ENCODE assay signal across 33 cellular contexts in the genomic region with DNA sequence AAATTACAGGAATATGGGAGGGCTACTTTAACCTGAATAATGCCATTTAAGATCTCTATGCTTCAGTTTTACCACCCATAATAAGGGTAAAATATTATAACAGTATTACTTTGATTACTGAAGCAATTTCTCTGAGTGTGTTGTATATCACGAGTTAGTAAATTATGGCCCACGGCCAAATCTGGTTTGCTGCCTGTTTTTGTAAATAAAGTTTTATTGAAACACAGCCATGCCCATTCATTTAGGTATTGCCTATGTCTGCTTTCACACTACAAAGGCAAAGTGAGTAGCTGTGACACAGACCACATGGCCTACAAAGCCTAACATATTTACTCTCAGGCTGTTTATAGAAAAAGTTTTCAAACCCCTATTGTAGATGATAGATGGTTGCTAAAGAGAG.
"Had no signal": no experiment of that assay in that cellular context is flagged by ENCODE, and none has a peak within 500 bp of the region (broad histone marks: within the 10 kb centered on the region; RNA-seq: fewer than 3 reads in every experiment).

No MANE protein-coding gene starts in this region.

- H3K4me3 ChIP-seq: adrenal gland, ascending aorta, cardiac muscle cell had no signal

- DNase-seq: activated B cell treated with CpG ODN at 0.5 μM for 24 hours; activated CD4-positive, alpha-beta memory T cell treated with anti-CD3 and anti-CD28 coated beads for 36 hours; activated CD4-positive, alpha-beta T cell treated with anti-CD3 and anti-CD28 coated beads for 4 hours; activated CD4-positive, alpha-beta T cell treated with anti-CD3 and anti-CD28 coated beads, Interleukin-2, amount 10 ng/mL, durations not matched to agents 24 days and 14 days; activated CD4-positive, alpha-beta T cell treated with anti-CD3 and anti-CD28 coated beads, Interleukin-2, amount 50 U/mL, for 1 hour; activated CD4-positive, alpha-beta T cell treated with anti-CD3 and anti-CD28 coated beads, Interleukin-2, amount 50 U/mL, for 4 hours; activated CD4-positive, CD25-positive, alpha-beta regulatory T cell treated with anti-CD3 and anti-CD28 coated beads, Interleukin-2, amount 50 U/mL, for 72 hours; activated CD8-positive, alpha-beta memory T cell treated with anti-CD3 and anti-CD28 coated beads, Interleukin-2, amount 50 U/mL, for 4 hours; activated CD8-positive, alpha-beta T cell treated with anti-CD3 and anti-CD28 coated beads for 36 hours; activated effector memory CD4-positive, alpha-beta T cell treated with anti-CD3 and anti-CD28 coated beads, Interleukin-2, amount 50 U/mL, for 16 hours; activated gamma-delta T cell treated with Interleukin-2 at 50 U/mL for 16 hours; activated naive CD4-positive, alpha-beta T cell; activated naive CD4-positive, alpha-beta T cell treated with anti-CD3 and anti-CD28 coated beads for 36 hours; activated naive CD4-positive, alpha-beta T cell treated with anti-CD3 and anti-CD28 coated beads, Interleukin-2, amount 50 U/mL, for 16 hours; activated naive CD8-positive, alpha-beta T cell treated with anti-CD3 and anti-CD28 coated beads for 36 hours; activated T-cell treated with anti-CD3 and anti-CD28 coated beads for 4 hours; activated T-cell treated with anti-CD3 and anti-CD28 coated beads, Interleukin-2, amount 50 U/mL, for 1 hour; activated T-cell treated with anti-CD3 and anti-CD28 coated beads, Interleukin-2, amount 50 U/mL, for 4 hours; activated T-cell treated with anti-CD3 and anti-CD28 coated beads, Interleukin-2, amount 50 U/mL, for 72 hours; adrenal gland; amygdala; anterior cingulate cortex; caudate nucleus; cerebellar nuclear complex; T-helper 1 cell; T-helper 2 cell; T-helper 9 cell had no signal

- H3K27me3 ChIP-seq: adrenal gland, ascending aorta, cardiac muscle cell had no signal

- H3K36me3 ChIP-seq: adrenal gland, cardiac muscle cell had no signal

- H3K9me3 ChIP-seq: adrenal gland, ascending aorta had no signal

- FAIRE-seq: bronchial epithelial cell had no signal

- ATAC-seq: activated CD8-positive, alpha-beta T cell treated with anti-CD3 and anti-CD28 coated beads for 36 hours; activated naive CD4-positive, alpha-beta T cell treated with anti-CD3 and anti-CD28 coated beads, Interleukin-2, amount 50 U/mL, for 72 hours; activated T-cell treated with anti-CD3 and anti-CD28 coated beads, Interleukin-2, amount 50 U/mL, for 4 hours; activated T-cell treated with anti-CD3 and anti-CD28 coated beads, Interleukin-2, amount 50 U/mL, for 72 hours; activated T-helper 17 cell treated with anti-CD3 and anti-CD28 coated beads, Interleukin-2, amount 50 U/mL, for 72 hours had no signal

- H3K27ac ChIP-seq: adrenal gland, ascending aorta, cardiac muscle cell, VCaP had no signal

- H3K4me1 ChIP-seq: ascending aorta had no signal
